Comparison of ENCODE assay signal across 10 cellular contexts in genomic region chr19:10020851-10021250, GRCh38. TPM values are rescaled to one million over a fixed set of nuclear protein-coding genes. Genes with fewer than 3 reads are reported as not detected.
"Had no signal": no experiment of that assay in that cellular context is flagged by ENCODE, and none has a peak within 500 bp of the region (broad histone marks: within the 10 kb centered on the region; RNA-seq: fewer than 3 reads in every experiment).

No MANE protein-coding gene starts in this region.

- H3K27ac ChIP-seq: GM23248, HL-60 had no signal

- H3K9me3 ChIP-seq: HAP-1 had no signal

- ATAC-seq: HCT116 had no signal

- DNase-seq: GM23248, GOT3, KG1 had no signal

- H3K4me3 ChIP-seq: GM23248, HAP-1 had no signal

- H3K4me1 ChIP-seq: HAP-1 had no signal

- H3K36me3 ChIP-seq: HAP-1 had no signal

- H3K9ac ChIP-seq: GM23248 had no signal

- H2AFZ ChIP-seq: GM23248 had no signal

RNA-seq across cellular contexts. Expression of gene RDH8, which starts 7.6 kb away (rescaled TPM):
- total RNA-seq: H4, H7, HT1080 had no signal
- polyA plus RNA-seq: IgD-negative memory B cell had no signal

RNA-seq across cellular contexts. Expression of gene COL5A3, which starts 10.5 kb away (rescaled TPM):
- total RNA-seq: H4, HT1080 had no signal
- polyA plus RNA-seq: IgD-negative memory B cell had no signal
